ENCODE assay signal across 12 cellular contexts in genomic region chr3:153070153-153070868, GRCh38.
DNase-seq lines count a peak whose midpoint lies in the region; ATAC-seq, FAIRE-seq and TF ChIP-seq lines count a peak whose summit lies in the region.
"Had no signal": no experiment of that assay in that cellular context is flagged by ENCODE, and none has a peak within 500 bp of the region (broad histone marks: within the 10 kb centered on the region; RNA-seq: fewer than 3 reads in every experiment).

No MANE protein-coding gene starts in this region.

- H3K27ac ChIP-seq in K562 (ENCODE audit: extremely low read depth, low read depth, low read length): peak overlapping the region; percentile 41; the same call in 1 of the 3 replicates
- no peak overlapping the region for H3K27ac ChIP-seq in substantia nigra (ENCODE audit: low read depth, low read length, poor library complexity, severe bottlenecking)
- H3K27ac ChIP-seq: HL-60 had no signal

- no peaks in the 10 kb centered on the region for H3K9me1 ChIP-seq in K562 (ENCODE audit: control insufficient read depth, insufficient read depth, low read length)

- H3K36me3 ChIP-seq in K562 (ENCODE audit: control insufficient read depth, insufficient read depth, low read length): no peaks in the 10 kb centered on the region

- H3K9ac ChIP-seq in K562 (ENCODE audit: insufficient read depth in 1 of 2, low read depth in 2 of 2, low read length in 2 of 2): no peak overlapping the region

- no peak for TF ChIP-seq RAD21 in K562 (CRISPR knock-in tag; conservative IDR thresholded peaks at IDR 0.05 in 1 of 2, IDR thresholded peaks at IDR 0.05 in 1 of 2)

- 0 out of 2 replicates have a peak, but pooled peaks have one; percentile 7 for TF ChIP-seq EP300 in K562 (IDR thresholded peaks at IDR 0.05; ENCODE audit: low read length)

- DNase-seq in Daoy (ENCODE audit: low read depth): peak; percentile 41
- DNase-seq in NCI-H226: peak; percentile 52
- peak; percentile 43 to 60 (median 44) for DNase-seq in K562 (ENCODE audit: extremely low read depth in 1 of 4, low spot score in 3 of 4)
- DNase-seq in kidney tubule cell (ENCODE audit: low spot score): peak; percentile 45
- no peak for DNase-seq in germinal center (ENCODE audit: low spot score)
- DNase-seq in substantia nigra (lab: John Stamatoyannopoulos, UW): no peak
- no peak for DNase-seq in activated CD8-positive, alpha-beta memory T cell treated with anti-CD3 and anti-CD28 coated beads, Interleukin-2, amount 50 U/mL, for 4 hours
- DNase-seq in stimulated activated CD4-positive, alpha-beta T cell treated with anti-CD3 and anti-CD28 coated beads, Interleukin-2, amount 100 ng/mL, for 24 hours: no peak
- DNase-seq: amygdala, T-helper 1 cell had no signal

- no peak for TF ChIP-seq POLR2A in K562 (conservative IDR thresholded peaks at IDR 0.05)

- 25% methylated on average over 1 of the region's 1 CpG for WGBS in K562 (ENCODE audit: insufficient coverage, low coverage, missing lambda C conversion rate)

- no peaks in the 10 kb centered on the region; the same call in 1 of the 2 replicates for H3K9me3 ChIP-seq in K562 (replicated peaks; ENCODE audit: control insufficient read depth, insufficient read depth, low read depth, low read length)

- H3K79me2 ChIP-seq in K562 (ENCODE audit: control insufficient read depth, insufficient read depth, low read length): no peaks in the 10 kb centered on the region

- in situ Hi-C loops in K562 (cut with MboI): no loop called here

- peak; percentile 32 for FAIRE-seq in K562 (lab: Jason Lieb, UNC)
- FAIRE-seq: frontal cortex had no signal

- TF ChIP-seq CTCF in K562 (IDR thresholded peaks at IDR 0.05 in 2 of 3, conservative IDR thresholded peaks at IDR 0.05 in 1 of 3; ENCODE audit: insufficient read depth in 2 of 3, low read depth in 1 of 3, low read length in 3 of 3): no peak

- H3K27me3 ChIP-seq in K562 (ENCODE audit: control insufficient read depth in 2 of 2, insufficient read depth in 2 of 2, low read length in 2 of 2): no peaks in the 10 kb centered on the region

- H2AFZ ChIP-seq in K562 (ENCODE audit: low read depth, low read length): peak overlapping the region; percentile 41

- no peak overlapping the region for H3K4me3 ChIP-seq in K562

- CTCF ChIA-PET in K562 (lab: Yijun Ruan, JAX; ENCODE audit: low intra/inter-chr PET ratio): interaction anchor here (0.7 kb wide), 1 partner anchor 314 kb away, joined by 3 read pairs; no protein-coding TSS in a partner anchor

- no peak overlapping the region for H3K4me2 ChIP-seq in K562 (ENCODE audit: insufficient read depth, low read length)

- POLR2A ChIA-PET in K562 (lab: Yijun Ruan, JAX): no interaction called here

- intact Hi-C loops in K562 (cut with micrococcal nuclease): no loop called here

- peaks cover 4 to 31% of the 10 kb centered on the region in 2 experiments for H3K4me1 ChIP-seq in K562 (replicated peaks in 1 of 2; ENCODE audit: control insufficient read depth in 2 of 2, insufficient read depth in 2 of 2, low read length in 2 of 2)

- peak; percentile 66; the same call in 2 of the 3 replicates for ATAC-seq in K562

- H4K20me1 ChIP-seq in K562 (replicated peaks; ENCODE audit: control insufficient read depth, insufficient read depth, low read length): no peaks in the 10 kb centered on the region

- no TSS peak for BruUV-seq in K562 (replicated peaks; lab: Mats Ljungman, UMichigan)

TF ChIP-seq in K562, 482 proteins besides CTCF, POLR2A, EP300 and RAD21 (continues in another document):
- no peak for TF ChIP-seq KLF10 (CRISPR knock-in tag; IDR thresholded peaks at IDR 0.05)
- peak; percentile 35; the same call in 1 of the 2 replicates for TF ChIP-seq SMARCC2 (IDR thresholded peaks at IDR 0.05; ENCODE audit: low read depth)
- no peak for TF ChIP-seq SIRT6 (IDR thresholded peaks at IDR 0.05; ENCODE audit: low read depth, low read length)
- peak; percentile 20; the same call in 1 of the 2 replicates for TF ChIP-seq ARID3A (IDR thresholded peaks at IDR 0.05; ENCODE audit: borderline replicate concordance, low read depth, low read length)
- peak; percentile 98 for TF ChIP-seq MAFG (tag; conservative IDR thresholded peaks at IDR 0.05)
- TF ChIP-seq BACH1 (tag; IDR thresholded peaks at IDR 0.05): peak; percentile 83
- TF ChIP-seq ARID1B (IDR thresholded peaks at IDR 0.05): peak; percentile 56
- TF ChIP-seq MEF2D (tag; conservative IDR thresholded peaks at IDR 0.05; ENCODE audit: low read depth): no peak
- TF ChIP-seq ATF3 (IDR thresholded peaks at IDR 0.05): peak; percentile 85
- no peak for TF ChIP-seq ATF3 (CRISPR knock-in tag; conservative IDR thresholded peaks at IDR 0.05)
- TF ChIP-seq ZNF384 (IDR thresholded peaks at IDR 0.05; ENCODE audit: low read depth, low read length): peak; percentile 72
- TF ChIP-seq MAFF (IDR thresholded peaks at IDR 0.05; ENCODE audit: low read length): peak; percentile 98
- TF ChIP-seq JUND (IDR thresholded peaks at IDR 0.05; ENCODE audit: borderline replicate concordance, low read depth, low read length): peak; percentile 86
- peak; percentile 82; the same call in 1 of the 3 replicates for TF ChIP-seq JUND (tag; IDR thresholded peaks at IDR 0.05; ENCODE audit: borderline replicate concordance, low read depth, low read length)
- TF ChIP-seq SRSF9 (IDR thresholded peaks at IDR 0.05; ENCODE audit: borderline replicate concordance, low read depth, low read length): no peak
- TF ChIP-seq RHOXF2B (CRISPR knock-in tag; conservative IDR thresholded peaks at IDR 0.05): no peak
- no peak for TF ChIP-seq ASH1L (IDR thresholded peaks at IDR 0.05; ENCODE audit: borderline replicate concordance, low read depth, partially characterized antibody)
- TF ChIP-seq FOSL1 (tag; conservative IDR thresholded peaks at IDR 0.05): peak; percentile 81
- 0 out of 2 replicates have a peak, but pooled peaks have one; percentile 8 for TF ChIP-seq CEBPB (tag; IDR thresholded peaks at IDR 0.05)
- no peak for TF ChIP-seq HLTF (IDR thresholded peaks at IDR 0.05)
- no peak for TF ChIP-seq NFRKB (IDR thresholded peaks at IDR 0.05; ENCODE audit: low read depth)
- TF ChIP-seq ZNF644 (tag; IDR thresholded peaks at IDR 0.05; ENCODE audit: low read depth): no peak
- TF ChIP-seq GATAD2B (IDR thresholded peaks at IDR 0.05; ENCODE audit: borderline replicate concordance): 0 out of 2 replicates have a peak, but pooled peaks have one; percentile 33
- TF ChIP-seq JUN (IDR thresholded peaks at IDR 0.05; ENCODE audit: borderline replicate concordance, low read depth, low read length): 0 out of 2 replicates have a peak, but pooled peaks have one; percentile 24
- no peak for TF ChIP-seq JUN (CRISPR knock-in tag; IDR thresholded peaks at IDR 0.05; ENCODE audit: borderline replicate concordance)
- no peak for TF ChIP-seq ZNF584 (CRISPR knock-in tag; IDR thresholded peaks at IDR 0.05; ENCODE audit: low read depth)
- peak; percentile 99 for TF ChIP-seq ZNF316 (IDR thresholded peaks at IDR 0.05)
- TF ChIP-seq RCOR1 (IDR thresholded peaks at IDR 0.05; ENCODE audit: borderline replicate concordance in 1 of 2, low read depth in 2 of 2, low read length in 2 of 2): peak in 1 of 2 experiments; percentile 40; a peak in 1 of 4 replicates
- TF ChIP-seq ZNF766 (CRISPR knock-in tag; conservative IDR thresholded peaks at IDR 0.05): 0 out of 2 replicates have a peak, but pooled peaks have one; percentile 7
- TF ChIP-seq, protein P1, sequence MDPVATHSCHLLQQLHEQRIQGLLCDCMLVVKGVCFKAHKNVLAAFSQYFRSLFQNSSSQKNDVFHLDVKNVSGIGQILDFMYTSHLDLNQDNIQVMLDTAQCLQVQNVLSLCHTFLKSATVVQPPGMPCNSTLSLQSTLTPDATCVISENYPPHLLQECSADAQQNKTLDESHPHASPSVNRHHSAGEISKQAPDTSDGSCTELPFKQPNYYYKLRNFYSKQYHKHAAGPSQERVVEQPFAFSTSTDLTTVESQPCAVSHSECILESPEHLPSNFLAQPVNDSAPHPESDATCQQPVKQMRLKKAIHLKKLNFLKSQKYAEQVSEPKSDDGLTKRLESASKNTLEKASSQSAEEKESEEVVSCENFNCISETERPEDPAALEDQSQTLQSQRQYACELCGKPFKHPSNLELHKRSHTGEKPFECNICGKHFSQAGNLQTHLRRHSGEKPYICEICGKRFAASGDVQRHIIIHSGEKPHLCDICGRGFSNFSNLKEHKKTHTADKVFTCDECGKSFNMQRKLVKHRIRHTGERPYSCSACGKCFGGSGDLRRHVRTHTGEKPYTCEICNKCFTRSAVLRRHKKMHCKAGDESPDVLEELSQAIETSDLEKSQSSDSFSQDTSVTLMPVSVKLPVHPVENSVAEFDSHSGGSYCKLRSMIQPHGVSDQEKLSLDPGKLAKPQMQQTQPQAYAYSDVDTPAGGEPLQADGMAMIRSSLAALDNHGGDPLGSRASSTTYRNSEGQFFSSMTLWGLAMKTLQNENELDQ (CRISPR knock-in tag; IDR thresholded peaks at IDR 0.05; ENCODE audit: borderline replicate concordance): no peak
- no peak for TF ChIP-seq TAF15 (IDR thresholded peaks at IDR 0.05; ENCODE audit: low read depth, low read length)

Comparison
In these comparisons a context has a peak if more than half of its experiments do, and no peak if none do; other contexts are left out.
1. DNase-seq: peak in Daoy (single experiment), NCI-H226 (single experiment), K562 (4 of 4) and kidney tubule cell (single experiment); none in germinal center (single experiment), substantia nigra (0 of 49), activated CD8-positive, alpha-beta memory T cell treated with anti-CD3 and anti-CD28 coated beads, Interleukin-2, amount 50 U/mL, for 4 hours (single experiment) and stimulated activated CD4-positive, alpha-beta T cell treated with anti-CD3 and anti-CD28 coated beads, Interleukin-2, amount 100 ng/mL, for 24 hours (0 of 2).